8 cellular contexts compared by ENCODE assay signal in the genomic region with DNA sequence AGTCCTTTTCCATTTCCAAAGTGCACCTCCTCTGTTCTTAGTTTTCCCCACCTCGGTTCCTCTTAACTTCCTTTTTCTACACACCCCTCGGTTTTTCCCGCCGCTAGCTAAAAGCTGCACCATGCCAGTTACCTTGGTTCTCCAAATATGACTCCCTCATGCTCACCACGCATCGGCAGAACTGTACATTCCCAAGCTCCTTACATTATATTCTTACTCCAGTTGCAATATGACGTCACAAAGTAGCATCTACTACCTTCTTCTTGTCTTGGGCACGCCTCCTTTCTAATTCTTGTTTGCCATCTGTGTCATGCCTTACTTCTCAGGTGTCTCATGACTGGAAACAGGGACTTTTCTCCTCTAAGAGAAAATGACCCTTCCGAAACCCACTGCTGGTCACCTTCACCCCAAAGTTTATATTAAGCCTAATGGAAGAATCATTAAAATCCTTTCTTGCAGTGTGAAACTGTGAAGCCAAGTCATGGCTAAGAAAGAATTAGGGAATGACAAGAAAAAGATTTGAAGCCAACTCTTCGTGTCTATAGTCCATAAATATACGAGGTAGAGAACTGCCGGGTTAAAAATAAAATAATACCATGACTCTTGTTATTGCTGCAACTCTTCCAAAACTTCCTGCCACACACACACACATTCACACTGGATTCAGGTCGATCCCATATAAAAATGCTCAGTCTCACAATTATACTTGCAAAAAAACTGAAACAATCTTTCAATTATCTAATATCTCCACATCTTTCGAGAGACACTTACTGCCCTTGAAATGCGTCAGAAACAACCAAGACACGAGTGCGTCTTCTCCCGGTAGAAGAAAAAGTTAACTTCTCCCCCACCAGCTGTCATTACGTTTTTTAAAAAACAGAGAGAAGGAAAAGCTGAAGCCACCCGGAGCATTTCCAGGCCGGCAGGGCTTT. TPM values are rescaled to one million over a fixed set of nuclear protein-coding genes. Genes with fewer than 3 reads are reported as not detected.
DNase-seq lines count a peak whose midpoint lies in the region; ATAC-seq, FAIRE-seq and TF ChIP-seq lines count a peak whose summit lies in the region.

No MANE protein-coding gene starts in this region.

- H3K27ac Mint-ChIP-seq in natural killer cell, result peak overlapping the region; percentile 82 to 92

- H3K9me3 Mint-ChIP-seq in natural killer cell, result no peaks in the 10 kb centered on the region

- POLR2A ChIA-PET in PC-9 (lab: Charles Lee; ENCODE audit: unreplicated experiment), result interaction anchor here (0.6 kb wide), 4 partner anchors 31 to 440 kb away, joined by 3 to 4 read pairs (median 3); no protein-coding TSS in a partner anchor

- peaks cover 47% of the 10 kb centered on the region for H3K4me1 ChIP-seq in PC-9 (replicated peaks; ENCODE audit: insufficient read depth)

- no peaks in the 10 kb centered on the region for H3K9me2 ChIP-seq in PC-9 (ENCODE audit: insufficient read depth)

- H3K27me3 Mint-ChIP-seq in natural killer cell (ENCODE audit: low read depth in 2 of 2), result no peaks in the 10 kb centered on the region

- peak; percentile 48 for FAIRE-seq in GM18507 (lab: Jason Lieb, UNC)

- peak overlapping the region; percentile 70 for H3K27ac ChIP-seq in PC-9

- peak overlapping the region; percentile 84 for H3K4me3 ChIP-seq in PC-9

- H3K27me3 ChIP-seq in PC-9 (ENCODE audit: insufficient read depth, low read depth), result no peaks in the 10 kb centered on the region

- intact Hi-C loops in PC-9 (cut with micrococcal nuclease; ENCODE audit: unreplicated experiment) (no loop called here), natural killer cell (cut with micrococcal nuclease) (loop anchor here (2.0 to 5.0 kb wide), 2 partner anchors 35 to 149 kb away; no protein-coding TSS in a partner anchor)

- TSS peak; percentile 51 for BruUV-seq in PC-9 (replicated peaks; lab: Mats Ljungman, UMichigan)

- DNase-seq in GM18507 (ENCODE audit: extremely low spot score, insufficient read length, low read depth) (no peak), PC-9 (peak; percentile 29 to 85), dermis blood vessel endothelial cell (peak; percentile 39), natural killer cell (no peak), NCI-H1694 (lab: John Stamatoyannopoulos, UW) (no peak), omental fat pad (ENCODE audit: low spot score) (no peak), NCI-H510A treated with DMSO at 0.1 percent for 48 hours (lab: John Stamatoyannopoulos, UW) (no peak)

- H3K36me3 Mint-ChIP-seq in natural killer cell, result peaks cover 12% of the 10 kb centered on the region

- ATAC-seq in natural killer cell, result no peak
- no peak for ATAC-seq in GM19023 (IDR thresholded peaks at IDR 0.05; ENCODE audit: unreplicated experiment)
- ATAC-seq in omental fat pad (ENCODE audit: low FRiP score), result no peak

- H3K79me2 ChIP-seq in PC-9 (ENCODE audit: low read depth), result peaks cover 63% of the 10 kb centered on the region

- CTCF ChIA-PET in PC-9 (lab: Charles Lee), result interaction anchor here (0.7 to 1.8 kb wide), 3 partner anchors 9 to 87 kb away, joined by 3 to 9 read pairs (median 5); no protein-coding TSS in a partner anchor

- no peaks in the 10 kb centered on the region for H3K9me3 ChIP-seq in PC-9 (ENCODE audit: insufficient read depth, low read depth)

- H3K4me2 ChIP-seq in PC-9, result peak overlapping the region; percentile 90

- peak overlapping the region; percentile 49 for H2AFZ ChIP-seq in PC-9

- peak overlapping the region; percentile 97 for H3K4me3 Mint-ChIP-seq in natural killer cell

- peaks cover 5% of the 10 kb centered on the region; the same call in 1 of the 2 replicates for H4K20me1 ChIP-seq in PC-9 (ENCODE audit: insufficient read depth)

- H3F3A ChIP-seq in PC-9 (ENCODE audit: insufficient read depth, low read depth), result peaks cover 24% of the 10 kb centered on the region

- peaks cover 49 to 53% of the 10 kb centered on the region in 2 donors for H3K4me1 Mint-ChIP-seq in natural killer cell

- TF ChIP-seq CTCF in PC-9 (conservative IDR thresholded peaks at IDR 0.05) (no peak), natural killer cell (IDR thresholded peaks at IDR 0.05) (no peak), omental fat pad (IDR thresholded peaks at IDR 0.05) (no peak)

- peaks cover 6% of the 10 kb centered on the region for H3K36me3 ChIP-seq in PC-9 (ENCODE audit: low read depth)

RNA-seq across cellular contexts. Expression of a gene that starts 1.6 kb away (rescaled TPM):
- total RNA-seq in PC-9 (2021) (124 and 162 TPM in 2 replicates), dermis blood vessel endothelial cell (67.6 and 82.1 TPM in 2 replicates), natural killer cell (100 to 1,000 TPM; 137 to 163 (median 160) TPM), omental fat pad (100 to 1,000 TPM in 3 of 4 donors, 10 to 100 TPM in 1; 81.9 to 151 (median 112) TPM)

RNA-seq across cellular contexts. Expression of a gene that starts 28.7 kb away (rescaled TPM):
- 34.8 and 35.4 TPM in 2 replicates for total RNA-seq in PC-9 (2021)
- total RNA-seq in dermis blood vessel endothelial cell, result 4.9 and 5.3 TPM in 2 replicates
- 10 to 100 TPM; 19.9 to 25.5 (median 20.1) TPM for total RNA-seq in natural killer cell
- total RNA-seq in omental fat pad, result 10 to 100 TPM; 10.0 to 23.0 (median 13.4) TPM

Comparison
In these comparisons a context has a peak if more than half of its experiments do, and no peak if none do; other contexts are left out.
1. DNase-seq: peak in PC-9 (2 of 2) and dermis blood vessel endothelial cell (single experiment); none in GM18507 (single experiment), natural killer cell (single experiment), NCI-H1694 (single experiment), omental fat pad (single experiment) and NCI-H510A treated with DMSO at 0.1 percent for 48 hours (single experiment).